Comparison of ENCODE assay signal across 25 cellular contexts in the genomic region with DNA sequence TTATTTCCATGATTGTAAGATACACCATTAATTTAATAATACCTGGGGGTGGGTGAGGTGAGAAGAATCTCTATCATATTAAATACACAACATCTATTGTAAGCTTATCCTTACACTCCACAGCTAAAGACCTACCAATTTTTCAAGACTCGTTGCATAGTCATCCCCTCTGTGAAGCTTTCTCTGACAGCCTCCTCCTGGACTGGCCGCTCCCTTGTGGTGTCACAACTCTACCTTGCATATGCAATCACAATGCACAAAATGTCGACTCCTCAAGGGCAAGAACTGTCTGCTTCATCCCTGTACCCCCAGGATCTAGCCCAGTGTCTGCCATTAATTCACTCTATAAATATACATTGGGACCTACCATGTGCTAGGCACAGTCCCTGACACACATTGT. TPM values are rescaled to one million over a fixed set of nuclear protein-coding genes. Genes with fewer than 3 reads are reported as not detected.
DNase-seq lines count a peak whose midpoint lies in the region; TF ChIP-seq lines count a peak whose summit lies in the region.
"Had no signal": no experiment of that assay in that cellular context is flagged by ENCODE, and none has a peak within 500 bp of the region (broad histone marks: within the 10 kb centered on the region; RNA-seq: fewer than 3 reads in every experiment).

No MANE protein-coding gene starts in this region.

- dilution Hi-C loops in mammary epithelial cell (cut with HindIII; ENCODE audit: low sequenced_read_pairs), result no loop called here

- H3K4me2 ChIP-seq in PC-9 (peak overlapping the region; percentile 41), mammary epithelial cell (ENCODE audit: insufficient read depth, low read depth, low read length) (peak overlapping the region; percentile 76), neuronal stem cell (ENCODE audit: insufficient read depth, low read length, poor library complexity, severe bottlenecking) (no peak overlapping the region)
- H3K4me2 ChIP-seq: A549; BLaER1 treated with 17β-estradiol and CSF1 and Interleukin-3, amounts not matched to agents 10 nM and 100 nM; SK-N-SH had no signal

- peaks cover 17% of the 10 kb centered on the region for H3F3A ChIP-seq in PC-9 (ENCODE audit: insufficient read depth, low read depth)

- no peaks in the 10 kb centered on the region for H3K79me1 ChIP-seq in neuronal stem cell (ENCODE audit: low read depth, low read length)

- H3K9ac ChIP-seq in mammary epithelial cell (ENCODE audit: insufficient read depth, low read length) (peak overlapping the region; percentile 32), neuronal stem cell (ENCODE audit: low read depth, low read length, poor library complexity) (peak overlapping the region; percentile 18)
- H3K9ac ChIP-seq: BLaER1 treated with 17β-estradiol and CSF1 and Interleukin-3, amounts not matched to agents 10 nM and 100 nM; SK-N-SH had no signal

- H3K9me2 ChIP-seq in PC-9 (ENCODE audit: insufficient read depth), result no peaks in the 10 kb centered on the region; the same call in 1 of the 2 replicates
- H3K9me2 ChIP-seq: SK-N-SH had no signal

- H3K79me2 ChIP-seq in PC-9 (ENCODE audit: low read depth) (peaks cover 19% of the 10 kb centered on the region), mammary epithelial cell (ENCODE audit: insufficient read depth, low read length) (peaks cover 34% of the 10 kb centered on the region)

- no peak overlapping the region for H4K91ac ChIP-seq in neuronal stem cell (ENCODE audit: low read depth, low read length, poor library complexity)

- BruUV-seq in PC-9 (replicated peaks; lab: Mats Ljungman, UMichigan) (no TSS peak), mammary epithelial cell (replicated peaks; lab: Mats Ljungman, UMichigan) (TSS peak; percentile 69)

- no peak for TF ChIP-seq CTCF in PC-9 (conservative IDR thresholded peaks at IDR 0.05)
- TF ChIP-seq CTCF in mammary epithelial cell (conservative IDR thresholded peaks at IDR 0.05 in 1 of 2, IDR thresholded peaks at IDR 0.05 in 1 of 2; ENCODE audit: extremely low read depth in 1 of 2, insufficient read depth in 1 of 2, low read depth in 1 of 2, low read length in 2 of 2), result no peak
- no peak for TF ChIP-seq CTCF in left ventricle myocardium inferior (IDR thresholded peaks at IDR 0.05; ENCODE audit: borderline replicate concordance)

- H2AFZ ChIP-seq in PC-9 (no peak overlapping the region), mammary epithelial cell (ENCODE audit: low read depth, low read length) (no peak overlapping the region), neuronal stem cell (ENCODE audit: low read length) (no peak overlapping the region)

- H3K18ac ChIP-seq in neuronal stem cell (ENCODE audit: low read length), result no peak overlapping the region

- no peak overlapping the region for H3K14ac ChIP-seq in neuronal stem cell (ENCODE audit: low read length)

- H2AK5ac ChIP-seq in neuronal stem cell (ENCODE audit: low read depth, low read length), result no peak overlapping the region

- no peak overlapping the region for H4K8ac ChIP-seq in neuronal stem cell (ENCODE audit: low read depth, low read length)

- H2BK5ac ChIP-seq in neuronal stem cell (ENCODE audit: low read length), result no peak overlapping the region

- H4K20me1 ChIP-seq in PC-9 (ENCODE audit: insufficient read depth) (no peaks in the 10 kb centered on the region), mammary epithelial cell (ENCODE audit: insufficient read depth, low read length) (no peaks in the 10 kb centered on the region)

- H3K9me3 ChIP-seq in PC-9 (ENCODE audit: insufficient read depth, low read depth) (no peaks in the 10 kb centered on the region), mammary epithelial cell (replicated peaks; ENCODE audit: insufficient read depth, low read length) (no peaks in the 10 kb centered on the region), neuronal stem cell (replicated peaks in 1 of 2; ENCODE audit: control insufficient read depth in 2 of 2, insufficient read depth in 1 of 2, low read depth in 1 of 2, low read length in 2 of 2) (no peaks in the 10 kb centered on the region), left ventricle myocardium inferior (replicated peaks) (no peaks in the 10 kb centered on the region)
- H3K9me3 ChIP-seq: A549, MG63, Peyer's patch, SK-N-SH had no signal

- H2BK15ac ChIP-seq in neuronal stem cell (ENCODE audit: low read length), result no peak overlapping the region

- DNase-seq in PC-9, result peak in 1 of 2 experiments; percentile 46
- DNase-seq in mammary epithelial cell, result peak; percentile 60
- DNase-seq in epithelial cell of prostate (ENCODE audit: low read depth, low spot score), result peak; percentile 60
- DNase-seq in neuronal stem cell (ENCODE audit: low spot score), result no peak
- DNase-seq in NCI-H524 treated with DMSO at 0.1 percent for 48 hours (lab: John Stamatoyannopoulos, UW), result no peak
- DNase-seq in stimulated activated CD4-positive, alpha-beta T cell treated with anti-CD3 and anti-CD28 coated beads, Interleukin-4, amount 100 ng/mL, for 4 hours, result no peak
- DNase-seq in cortex of kidney (lab: John Stamatoyannopoulos, UW), result no peak
- no peak for DNase-seq in left ventricle myocardium inferior
- DNase-seq: AML-193; CD4-positive, alpha-beta memory T cell; COR-L47; DMS53; GOT3; HCEC 1CT; KBM-7; MG63; NCI-H1105 treated with DMSO at 0.1 percent for 48 hours; NCI-H146; NCI-H2029; NCI-H2227 treated with DMSO at 0.1 percent for 48 hours; NCI-H69; Peyer's patch; SK-N-SH had no signal

- 69% methylated on average over 3 of the region's 3 CpGs for WGBS in mammary epithelial cell (ENCODE audit: low coverage, missing lambda C conversion rate)
- no CpG with 5 or more reads among the region's 3 CpGs for WGBS in neuronal stem cell (ENCODE audit: extremely low coverage in 2 of 2, insufficient read length in 2 of 2, insufficient replicate concordance in 1 of 2), 2 donors

- H3K36me3 ChIP-seq in PC-9 (ENCODE audit: low read depth), result no peaks in the 10 kb centered on the region
- no peaks in the 10 kb centered on the region for H3K36me3 ChIP-seq in mammary epithelial cell (ENCODE audit: insufficient read depth, low read length)
- H3K36me3 ChIP-seq in neuronal stem cell (replicated peaks in 1 of 2; ENCODE audit: control insufficient read depth in 2 of 2, insufficient read depth in 2 of 2, low read length in 2 of 2), result no peaks in the 10 kb centered on the region
- no peaks in the 10 kb centered on the region for H3K36me3 ChIP-seq in left ventricle myocardium inferior
- H3K36me3 ChIP-seq: BLaER1 treated with 17β-estradiol and CSF1 and Interleukin-3, amounts not matched to agents 10 nM and 100 nM; MG63; Peyer's patch had no signal

- H3K4me1 ChIP-seq in PC-9 (replicated peaks; ENCODE audit: insufficient read depth) (peaks cover 41% of the 10 kb centered on the region), mammary epithelial cell (ENCODE audit: insufficient read depth, low read length) (peaks cover 49% of the 10 kb centered on the region), neuronal stem cell (ENCODE audit: control insufficient read depth in 2 of 2, insufficient read depth in 1 of 2, low read depth in 1 of 2, low read length in 2 of 2) (peaks cover 14 to 18% of the 10 kb centered on the region in 2 donors), left ventricle myocardium inferior (peaks cover 34% of the 10 kb centered on the region)

- no peak overlapping the region for H3K4me3 ChIP-seq in PC-9
- no peak overlapping the region for H3K4me3 ChIP-seq in mammary epithelial cell (replicated peaks in 1 of 3; ENCODE audit: insufficient read depth in 1 of 3, low read depth in 2 of 3, low read length in 3 of 3)
- H3K4me3 ChIP-seq in neuronal stem cell (ENCODE audit: low read length in 2 of 2), result no peak overlapping the region
- no peak overlapping the region for H3K4me3 ChIP-seq in left ventricle myocardium inferior
- H3K4me3 ChIP-seq: A549; BLaER1 treated with 17β-estradiol and CSF1 and Interleukin-3, amounts not matched to agents 10 nM and 100 nM; MG63; Peyer's patch had no signal

- POLR2A ChIA-PET in PC-9 (lab: Charles Lee; ENCODE audit: unreplicated experiment), result no interaction called here

- H2BK120ac ChIP-seq in neuronal stem cell (ENCODE audit: low read depth, low read length), result no peak overlapping the region

- H2BK12ac ChIP-seq in neuronal stem cell (ENCODE audit: low read length), result no peak overlapping the region

- CTCF ChIA-PET in PC-9 (lab: Charles Lee) (no interaction called here), mammary epithelial cell (lab: Charles Lee; ENCODE audit: low non-redundant PET) (no interaction called here)

- intact Hi-C loops in PC-9 (cut with micrococcal nuclease; ENCODE audit: unreplicated experiment) (no loop called here), mammary epithelial cell (cut with micrococcal nuclease) (loop anchor here (1.0 kb wide), 2 partner anchors 21 to 28 kb away; no protein-coding TSS in a partner anchor), left ventricle myocardium inferior (cut with micrococcal nuclease) (no loop called here)

- H3K23ac ChIP-seq in neuronal stem cell (ENCODE audit: low read depth, low read length, poor library complexity), result no peak overlapping the region

- in situ Hi-C loops in mammary epithelial cell (cut with MboI; ENCODE audit: low sequenced_read_pairs in 2 of 2), result no loop called here

- no peak overlapping the region for H3K4ac ChIP-seq in neuronal stem cell (ENCODE audit: low read length)

- H3K27ac ChIP-seq in PC-9 (peak overlapping the region; percentile 56), mammary epithelial cell (ENCODE audit: insufficient read depth, low read depth, low read length) (peak overlapping the region; percentile 97), epithelial cell of prostate (peak overlapping the region; percentile 97), neuronal stem cell (replicated peaks; ENCODE audit: low read length) (no peak overlapping the region), left ventricle myocardium inferior (replicated peaks) (no peak overlapping the region)
- H3K27ac ChIP-seq: A549; BLaER1 treated with 17β-estradiol and CSF1 and Interleukin-3, amounts not matched to agents 10 nM and 100 nM; Peyer's patch had no signal

- H3K27me3 ChIP-seq in PC-9 (ENCODE audit: insufficient read depth, low read depth) (no peaks in the 10 kb centered on the region), mammary epithelial cell (ENCODE audit: insufficient read depth, low read length) (no peaks in the 10 kb centered on the region), neuronal stem cell (ENCODE audit: control insufficient read depth in 3 of 3, insufficient read depth in 3 of 3, low read depth in 1 of 3, low read length in 3 of 3) (peaks cover 0 to 34% (median 3%) of the 10 kb centered on the region in 3 experiments), left ventricle myocardium inferior (ENCODE audit: low read depth) (no peaks in the 10 kb centered on the region)
- H3K27me3 ChIP-seq: MG63, Peyer's patch had no signal

RNA-seq across cellular contexts. Expression of gene PTGFRN, which starts 2.4 kb away (rescaled TPM):
- total RNA-seq in PC-9 (2021) (83.7 and 87.3 TPM in 2 replicates), mammary epithelial cell (100 to 1,000 TPM; 143 to 150 TPM), left ventricle myocardium inferior (111 TPM)
- polyA plus RNA-seq in mammary epithelial cell, result 79.4 TPM
- polyA minus RNA-seq in mammary epithelial cell, result 147 TPM
- polyA plus RNA-seq in neuronal stem cell (2013, experiment 1 of 2), result 44.9 TPM
- 40.5 TPM for polyA plus RNA-seq in neuronal stem cell (2013, experiment 2 of 2)

Comparison
In these comparisons a context has a peak if more than half of its experiments do, and no peak if none do; other contexts are left out.
1. DNase-seq: peak in mammary epithelial cell (single experiment) and epithelial cell of prostate (single experiment); none in neuronal stem cell (single experiment), NCI-H524 treated with DMSO at 0.1 percent for 48 hours (single experiment), stimulated activated CD4-positive, alpha-beta T cell treated with anti-CD3 and anti-CD28 coated beads, Interleukin-4, amount 100 ng/mL, for 4 hours (0 of 2), cortex of kidney (single experiment) and left ventricle myocardium inferior (single experiment).
2. H3K27ac ChIP-seq: peak in PC-9 (single experiment), mammary epithelial cell (single experiment) and epithelial cell of prostate (single experiment); none in neuronal stem cell (single experiment) and left ventricle myocardium inferior (single experiment).